In genomic region chr14:40987481-40987880, GRCh38 we compare ENCODE assay signal across 19 cellular contexts.
"Had no signal": no experiment of that assay in that cellular context is flagged by ENCODE, and none has a peak within 500 bp of the region (broad histone marks: within the 10 kb centered on the region; RNA-seq: fewer than 3 reads in every experiment).

No MANE protein-coding gene starts in this region.

- H3K4me1 Mint-ChIP-seq: activated CD4-positive, alpha-beta T cell treated with anti-CD3 and anti-CD28 coated beads, Interleukin-2, amount 10 ng/mL, durations not matched to agents 24 days and 14 days; activated CD8-positive, alpha-beta memory T cell treated with anti-CD3 and anti-CD28 coated beads, Interleukin-2, amount 10 ng/mL, durations not matched to agents 7 days and 5 days; activated naive CD4-positive, alpha-beta T cell treated with anti-CD3 and anti-CD28 coated beads, Interleukin-2, amount 10 ng/mL, durations not matched to agents 7 days and 5 days; activated naive CD8-positive, alpha-beta T cell treated with anti-CD3 and anti-CD28 coated beads for 36 hours; activated T-helper 17 cell treated with anti-CD3 and anti-CD28 coated beads, Interleukin-2, amount 50 U/mL, for 72 hours had no signal

- H3K4me3 Mint-ChIP-seq: activated CD4-positive, alpha-beta T cell treated with anti-CD3 and anti-CD28 coated beads, Interleukin-2, amount 10 ng/mL, durations not matched to agents 24 days and 14 days; activated CD8-positive, alpha-beta memory T cell treated with anti-CD3 and anti-CD28 coated beads, Interleukin-2, amount 10 ng/mL, durations not matched to agents 7 days and 5 days; activated naive CD4-positive, alpha-beta T cell treated with anti-CD3 and anti-CD28 coated beads, Interleukin-2, amount 10 ng/mL, durations not matched to agents 7 days and 5 days; activated naive CD8-positive, alpha-beta T cell treated with anti-CD3 and anti-CD28 coated beads for 36 hours; activated T-cell treated with anti-CD3 and anti-CD28 coated beads, Interleukin-2, amount 50 U/mL, for 4 hours; activated T-helper 17 cell treated with anti-CD3 and anti-CD28 coated beads, Interleukin-2, amount 50 U/mL, for 72 hours; T-helper 1 cell treated with Interleukin-12 subunit alpha and Interleukin-12 subunit beta and Interleukin-4 antibody, amounts not matched to agents 30 μg/mL and 1 μg/mL, for 36 hours; WTC11 had no signal

- H3K27ac ChIP-seq: brain microvascular endothelial cell, SK-N-MC had no signal

- H3K27me3 Mint-ChIP-seq: activated CD4-positive, alpha-beta T cell treated with anti-CD3 and anti-CD28 coated beads, Interleukin-2, amount 10 ng/mL, durations not matched to agents 24 days and 14 days; activated CD8-positive, alpha-beta memory T cell treated with anti-CD3 and anti-CD28 coated beads, Interleukin-2, amount 10 ng/mL, durations not matched to agents 7 days and 5 days; activated naive CD4-positive, alpha-beta T cell treated with anti-CD3 and anti-CD28 coated beads, Interleukin-2, amount 10 ng/mL, durations not matched to agents 7 days and 5 days; activated naive CD8-positive, alpha-beta T cell treated with anti-CD3 and anti-CD28 coated beads for 36 hours; activated T-helper 17 cell treated with anti-CD3 and anti-CD28 coated beads, Interleukin-2, amount 50 U/mL, for 72 hours had no signal

- ATAC-seq: activated CD8-positive, alpha-beta memory T cell treated with anti-CD3 and anti-CD28 coated beads, Interleukin-2, amount 10 ng/mL, durations not matched to agents 7 days and 5 days; activated T-cell treated with anti-CD3 and anti-CD28 coated beads, Interleukin-2, amount 50 U/mL, for 4 hours; activated T-helper 17 cell treated with anti-CD3 and anti-CD28 coated beads, Interleukin-2, amount 50 U/mL, for 72 hours; WTC11 had no signal

- H3K4me3 ChIP-seq: SK-N-MC had no signal

- H3K27me3 ChIP-seq: brain microvascular endothelial cell had no signal

- H3K36me3 Mint-ChIP-seq: activated CD8-positive, alpha-beta memory T cell treated with anti-CD3 and anti-CD28 coated beads, Interleukin-2, amount 10 ng/mL, durations not matched to agents 7 days and 5 days; activated naive CD4-positive, alpha-beta T cell treated with anti-CD3 and anti-CD28 coated beads, Interleukin-2, amount 10 ng/mL, durations not matched to agents 7 days and 5 days; activated naive CD8-positive, alpha-beta T cell treated with anti-CD3 and anti-CD28 coated beads for 36 hours had no signal

- H3K36me3 ChIP-seq: brain microvascular endothelial cell had no signal

- H3K9me3 Mint-ChIP-seq: activated T-helper 17 cell treated with anti-CD3 and anti-CD28 coated beads, Interleukin-2, amount 50 U/mL, for 72 hours had no signal

- H3K27ac Mint-ChIP-seq: activated CD4-positive, alpha-beta T cell treated with anti-CD3 and anti-CD28 coated beads, Interleukin-2, amount 10 ng/mL, durations not matched to agents 24 days and 14 days; activated CD8-positive, alpha-beta memory T cell treated with anti-CD3 and anti-CD28 coated beads, Interleukin-2, amount 10 ng/mL, durations not matched to agents 7 days and 5 days; activated naive CD4-positive, alpha-beta T cell treated with anti-CD3 and anti-CD28 coated beads, Interleukin-2, amount 10 ng/mL, durations not matched to agents 7 days and 5 days; activated naive CD8-positive, alpha-beta T cell treated with anti-CD3 and anti-CD28 coated beads for 36 hours; activated T-helper 17 cell treated with anti-CD3 and anti-CD28 coated beads, Interleukin-2, amount 50 U/mL, for 72 hours; T-helper 1 cell treated with Interleukin-12 subunit alpha and Interleukin-12 subunit beta and Interleukin-4 antibody, amounts not matched to agents 30 μg/mL and 1 μg/mL, for 36 hours; WTC11 had no signal

- DNase-seq: activated CD4-positive, alpha-beta T cell treated with anti-CD3 and anti-CD28 coated beads, Interleukin-2, amount 10 ng/mL, durations not matched to agents 24 days and 14 days; activated CD4-positive, alpha-beta T cell treated with anti-CD3 and anti-CD28 coated beads, Interleukin-2, amount 50 U/mL, for 48 hours; activated CD4-positive, CD25-positive, alpha-beta regulatory T cell treated with anti-CD3 and anti-CD28 coated beads, Interleukin-2, amount 50 U/mL, for 72 hours; activated CD8-positive, alpha-beta memory T cell treated with anti-CD3 and anti-CD28 coated beads, Interleukin-2, amount 10 ng/mL, durations not matched to agents 7 days and 5 days; activated gamma-delta T cell treated with Interleukin-2 at 50 U/mL for 16 hours; activated naive CD4-positive, alpha-beta T cell treated with anti-CD3 and anti-CD28 coated beads, Interleukin-2, amount 10 ng/mL, durations not matched to agents 7 days and 5 days; activated naive CD8-positive, alpha-beta T cell treated with anti-CD3 and anti-CD28 coated beads for 36 hours; activated T-cell treated with anti-CD3 and anti-CD28 coated beads, Interleukin-2, amount 50 U/mL, for 4 hours; brain microvascular endothelial cell; NCI-H1105 treated with DMSO at 0.1 percent for 48 hours; NCI-H1436 treated with DMSO at 0.1 percent for 48 hours; NCI-H187; NCI-H2081; NCI-H524; SW 1271 had no signal
